Comparison of ENCODE assay signal across 9 cellular contexts in the genomic region with DNA sequence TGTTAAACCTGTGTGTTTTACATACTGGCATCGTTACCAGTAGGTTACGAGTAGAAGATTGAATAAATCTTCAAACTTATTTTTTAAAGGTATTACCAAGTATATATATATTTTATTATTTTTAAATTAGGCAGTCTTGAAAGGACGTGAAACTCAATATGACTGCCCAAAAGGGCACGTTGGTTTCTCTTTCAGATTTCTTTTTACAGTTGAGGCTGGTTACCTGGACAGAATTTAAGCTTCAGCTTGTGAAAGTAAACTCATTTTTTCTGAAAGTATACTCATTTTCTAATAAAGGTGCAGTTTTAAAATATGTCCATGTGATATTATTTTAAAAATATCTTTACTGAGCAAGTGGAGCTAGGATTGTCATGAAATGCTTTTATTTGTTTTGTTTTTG. TPM values are rescaled to one million over a fixed set of nuclear protein-coding genes. Genes with fewer than 3 reads are reported as not detected.
DNase-seq lines count a peak whose midpoint lies in the region; ATAC-seq and TF ChIP-seq lines count a peak whose summit lies in the region.
"Had no signal": no experiment of that assay in that cellular context is flagged by ENCODE, and none has a peak within 500 bp of the region (broad histone marks: within the 10 kb centered on the region; RNA-seq: fewer than 3 reads in every experiment).

No MANE protein-coding gene starts in this region.

- DNase-seq in NB4 (ENCODE audit: low read depth) (no peak), dorsolateral prefrontal cortex (no peak), nephron progenitor cell (no peak), DMS 273 treated with DMSO at 0.1 percent for 48 hours (lab: John Stamatoyannopoulos, UW) (no peak), DMS79 (lab: John Stamatoyannopoulos, UW) (no peak)

- intact Hi-C loops in dorsolateral prefrontal cortex (cut with DNase I): loop anchor here in 1 of 2 donors (10.0 kb wide), 2 partner anchors 519 to 531 kb away; partner anchors contain the start of gene YWHAH

- H3K36me3 Mint-ChIP-seq in nephron progenitor cell (ENCODE audit: low read depth): peaks cover 11% of the 10 kb centered on the region

- H3K4me1 Mint-ChIP-seq in nephron progenitor cell: peaks cover 23% of the 10 kb centered on the region

- H3K27ac ChIP-seq in BLaER1 treated with 17β-estradiol and CSF1 and Interleukin-3, amounts not matched to agents 10 nM and 100 nM: peak overlapping the region; percentile 91 to 98 (median 95); a peak in 20 of 22 replicates
- H3K27ac ChIP-seq in dorsolateral prefrontal cortex: peak overlapping the region in 56 of 59 donors; percentile 4 to 100 (median 99)

- H3K9ac ChIP-seq in BLaER1 treated with 17β-estradiol and CSF1 and Interleukin-3, amounts not matched to agents 10 nM and 100 nM: peak overlapping the region; percentile 88 to 98 (median 96)

- peaks cover 19 to 36% (median 26%) of the 10 kb centered on the region in 11 experiments; a peak in 21 of 22 replicates for H3K36me3 ChIP-seq in BLaER1 treated with 17β-estradiol and CSF1 and Interleukin-3, amounts not matched to agents 10 nM and 100 nM

- H3K9me3 ChIP-seq in BLaER1 treated with 17β-estradiol and CSF1 and Interleukin-3, amounts not matched to agents 10 nM and 100 nM (replicated peaks in 1 of 11): no peaks in the 10 kb centered on the region

- peaks cover 20 to 56% (median 30%) of the 10 kb centered on the region in 10 experiments for H3K4me1 ChIP-seq in BLaER1 treated with 17β-estradiol and CSF1 and Interleukin-3, amounts not matched to agents 10 nM and 100 nM

- H3K4me3 ChIP-seq in BLaER1 treated with 17β-estradiol and CSF1 and Interleukin-3, amounts not matched to agents 10 nM and 100 nM: peak overlapping the region; percentile 69 to 87 (median 84)
- H3K4me3 ChIP-seq in NB4 (ENCODE audit: low read depth, low read length): peak overlapping the region; percentile 96
- H3K4me3 ChIP-seq in dorsolateral prefrontal cortex: peak overlapping the region; percentile 65 to 99 (median 92)

- H3K27me3 Mint-ChIP-seq in nephron progenitor cell (ENCODE audit: low read depth, poor library complexity): peaks cover 3% of the 10 kb centered on the region

- H4K20me1 ChIP-seq in BLaER1 treated with 17β-estradiol and CSF1 and Interleukin-3, amounts not matched to agents 10 nM and 100 nM: peaks cover 57 to 64% (median 60%) of the 10 kb centered on the region in 11 experiments

- H3K9me3 Mint-ChIP-seq in nephron progenitor cell: no peaks in the 10 kb centered on the region

- ATAC-seq in HG03025 (IDR thresholded peaks at IDR 0.05; ENCODE audit: low FRiP score, unreplicated experiment): no peak
- no peak for ATAC-seq in GM21786 (IDR thresholded peaks at IDR 0.05; ENCODE audit: unreplicated experiment)

- H3K4me3 Mint-ChIP-seq in nephron progenitor cell: peak overlapping the region; percentile 92

- peak overlapping the region; percentile 89 for H3K27ac Mint-ChIP-seq in nephron progenitor cell

- TF ChIP-seq CTCF in NB4 (IDR thresholded peaks at IDR 0.05; ENCODE audit: low read depth, low read length): no peak
- no peak for TF ChIP-seq CTCF in dorsolateral prefrontal cortex (IDR thresholded peaks at IDR 0.05 in 54 of 56, conservative IDR thresholded peaks at IDR 0.05 in 2 of 56; ENCODE audit: low read depth in 1 of 56, partially characterized antibody in 56 of 56)
- no peak for TF ChIP-seq CTCF in nephron progenitor cell (IDR thresholded peaks at IDR 0.05)

- peak overlapping the region; percentile 79 to 95 (median 87) for H3K4me2 ChIP-seq in BLaER1 treated with 17β-estradiol and CSF1 and Interleukin-3, amounts not matched to agents 10 nM and 100 nM

- TF ChIP-seq POLR2A in NB4 (IDR thresholded peaks at IDR 0.05; ENCODE audit: extremely low read depth, insufficient read length): no peak

- no peaks in the 10 kb centered on the region for H3K27me3 ChIP-seq in BLaER1 treated with 17β-estradiol and CSF1 and Interleukin-3, amounts not matched to agents 10 nM and 100 nM
- no peaks in the 10 kb centered on the region for H3K27me3 ChIP-seq in dorsolateral prefrontal cortex

RNA-seq across cellular contexts. Expression of gene FBXO7, which starts 1.7 kb away (rescaled TPM):
- total RNA-seq in dorsolateral prefrontal cortex: 100 to 1,000 TPM in 35 of 120 experiments, 10 to 100 TPM in 85; 54.1 to 217 (median 85.7) TPM

RNA-seq across cellular contexts. Expression of gene BPIFC, which starts 12.0 kb away (rescaled TPM):
- under 1 TPM in 5 of 120 experiments, not detected in 115; 0.29 to 0.67 (median 0.43) TPM for total RNA-seq in dorsolateral prefrontal cortex
- total RNA-seq: lung had no signal
